ENCODE assay signal across 2 cellular contexts in the genomic region with DNA sequence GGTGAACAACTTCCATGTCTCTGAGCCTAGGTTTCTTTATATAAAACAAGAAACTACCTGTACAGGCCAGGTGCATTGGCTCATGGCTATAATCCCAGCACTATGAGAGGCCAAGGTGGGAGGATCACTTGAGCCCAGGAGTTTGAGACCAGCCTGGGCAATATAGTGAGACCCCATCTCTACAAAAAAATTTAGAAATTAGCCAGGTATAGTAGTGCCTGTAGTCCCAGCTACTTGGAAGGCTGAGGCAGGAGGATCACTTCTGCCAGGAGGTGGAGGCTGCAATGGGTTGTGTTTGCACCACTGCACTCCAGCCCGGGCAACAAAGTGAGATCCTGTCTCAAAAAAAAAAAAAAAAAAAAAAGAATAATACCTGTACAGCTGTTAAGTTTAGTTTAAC.
TF ChIP-seq lines count a peak whose summit lies in the region.

No MANE protein-coding gene starts in this region.

TF ChIP-seq in HEK293, 187 proteins besides CTCF, POLR2A, EP300 and RAD21 (continued from another document):
- TF ChIP-seq, protein P1, sequence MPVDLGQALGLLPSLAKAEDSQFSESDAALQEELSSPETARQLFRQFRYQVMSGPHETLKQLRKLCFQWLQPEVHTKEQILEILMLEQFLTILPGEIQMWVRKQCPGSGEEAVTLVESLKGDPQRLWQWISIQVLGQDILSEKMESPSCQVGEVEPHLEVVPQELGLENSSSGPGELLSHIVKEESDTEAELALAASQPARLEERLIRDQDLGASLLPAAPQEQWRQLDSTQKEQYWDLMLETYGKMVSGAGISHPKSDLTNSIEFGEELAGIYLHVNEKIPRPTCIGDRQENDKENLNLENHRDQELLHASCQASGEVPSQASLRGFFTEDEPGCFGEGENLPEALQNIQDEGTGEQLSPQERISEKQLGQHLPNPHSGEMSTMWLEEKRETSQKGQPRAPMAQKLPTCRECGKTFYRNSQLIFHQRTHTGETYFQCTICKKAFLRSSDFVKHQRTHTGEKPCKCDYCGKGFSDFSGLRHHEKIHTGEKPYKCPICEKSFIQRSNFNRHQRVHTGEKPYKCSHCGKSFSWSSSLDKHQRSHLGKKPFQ (tag by site-specific recombination; IDR thresholded peaks at IDR 0.05) = no peak

TF ChIP-seq in K562, 482 proteins besides CTCF, POLR2A, EP300 and RAD21 (continued from another document):
- TF ChIP-seq, protein P2, sequence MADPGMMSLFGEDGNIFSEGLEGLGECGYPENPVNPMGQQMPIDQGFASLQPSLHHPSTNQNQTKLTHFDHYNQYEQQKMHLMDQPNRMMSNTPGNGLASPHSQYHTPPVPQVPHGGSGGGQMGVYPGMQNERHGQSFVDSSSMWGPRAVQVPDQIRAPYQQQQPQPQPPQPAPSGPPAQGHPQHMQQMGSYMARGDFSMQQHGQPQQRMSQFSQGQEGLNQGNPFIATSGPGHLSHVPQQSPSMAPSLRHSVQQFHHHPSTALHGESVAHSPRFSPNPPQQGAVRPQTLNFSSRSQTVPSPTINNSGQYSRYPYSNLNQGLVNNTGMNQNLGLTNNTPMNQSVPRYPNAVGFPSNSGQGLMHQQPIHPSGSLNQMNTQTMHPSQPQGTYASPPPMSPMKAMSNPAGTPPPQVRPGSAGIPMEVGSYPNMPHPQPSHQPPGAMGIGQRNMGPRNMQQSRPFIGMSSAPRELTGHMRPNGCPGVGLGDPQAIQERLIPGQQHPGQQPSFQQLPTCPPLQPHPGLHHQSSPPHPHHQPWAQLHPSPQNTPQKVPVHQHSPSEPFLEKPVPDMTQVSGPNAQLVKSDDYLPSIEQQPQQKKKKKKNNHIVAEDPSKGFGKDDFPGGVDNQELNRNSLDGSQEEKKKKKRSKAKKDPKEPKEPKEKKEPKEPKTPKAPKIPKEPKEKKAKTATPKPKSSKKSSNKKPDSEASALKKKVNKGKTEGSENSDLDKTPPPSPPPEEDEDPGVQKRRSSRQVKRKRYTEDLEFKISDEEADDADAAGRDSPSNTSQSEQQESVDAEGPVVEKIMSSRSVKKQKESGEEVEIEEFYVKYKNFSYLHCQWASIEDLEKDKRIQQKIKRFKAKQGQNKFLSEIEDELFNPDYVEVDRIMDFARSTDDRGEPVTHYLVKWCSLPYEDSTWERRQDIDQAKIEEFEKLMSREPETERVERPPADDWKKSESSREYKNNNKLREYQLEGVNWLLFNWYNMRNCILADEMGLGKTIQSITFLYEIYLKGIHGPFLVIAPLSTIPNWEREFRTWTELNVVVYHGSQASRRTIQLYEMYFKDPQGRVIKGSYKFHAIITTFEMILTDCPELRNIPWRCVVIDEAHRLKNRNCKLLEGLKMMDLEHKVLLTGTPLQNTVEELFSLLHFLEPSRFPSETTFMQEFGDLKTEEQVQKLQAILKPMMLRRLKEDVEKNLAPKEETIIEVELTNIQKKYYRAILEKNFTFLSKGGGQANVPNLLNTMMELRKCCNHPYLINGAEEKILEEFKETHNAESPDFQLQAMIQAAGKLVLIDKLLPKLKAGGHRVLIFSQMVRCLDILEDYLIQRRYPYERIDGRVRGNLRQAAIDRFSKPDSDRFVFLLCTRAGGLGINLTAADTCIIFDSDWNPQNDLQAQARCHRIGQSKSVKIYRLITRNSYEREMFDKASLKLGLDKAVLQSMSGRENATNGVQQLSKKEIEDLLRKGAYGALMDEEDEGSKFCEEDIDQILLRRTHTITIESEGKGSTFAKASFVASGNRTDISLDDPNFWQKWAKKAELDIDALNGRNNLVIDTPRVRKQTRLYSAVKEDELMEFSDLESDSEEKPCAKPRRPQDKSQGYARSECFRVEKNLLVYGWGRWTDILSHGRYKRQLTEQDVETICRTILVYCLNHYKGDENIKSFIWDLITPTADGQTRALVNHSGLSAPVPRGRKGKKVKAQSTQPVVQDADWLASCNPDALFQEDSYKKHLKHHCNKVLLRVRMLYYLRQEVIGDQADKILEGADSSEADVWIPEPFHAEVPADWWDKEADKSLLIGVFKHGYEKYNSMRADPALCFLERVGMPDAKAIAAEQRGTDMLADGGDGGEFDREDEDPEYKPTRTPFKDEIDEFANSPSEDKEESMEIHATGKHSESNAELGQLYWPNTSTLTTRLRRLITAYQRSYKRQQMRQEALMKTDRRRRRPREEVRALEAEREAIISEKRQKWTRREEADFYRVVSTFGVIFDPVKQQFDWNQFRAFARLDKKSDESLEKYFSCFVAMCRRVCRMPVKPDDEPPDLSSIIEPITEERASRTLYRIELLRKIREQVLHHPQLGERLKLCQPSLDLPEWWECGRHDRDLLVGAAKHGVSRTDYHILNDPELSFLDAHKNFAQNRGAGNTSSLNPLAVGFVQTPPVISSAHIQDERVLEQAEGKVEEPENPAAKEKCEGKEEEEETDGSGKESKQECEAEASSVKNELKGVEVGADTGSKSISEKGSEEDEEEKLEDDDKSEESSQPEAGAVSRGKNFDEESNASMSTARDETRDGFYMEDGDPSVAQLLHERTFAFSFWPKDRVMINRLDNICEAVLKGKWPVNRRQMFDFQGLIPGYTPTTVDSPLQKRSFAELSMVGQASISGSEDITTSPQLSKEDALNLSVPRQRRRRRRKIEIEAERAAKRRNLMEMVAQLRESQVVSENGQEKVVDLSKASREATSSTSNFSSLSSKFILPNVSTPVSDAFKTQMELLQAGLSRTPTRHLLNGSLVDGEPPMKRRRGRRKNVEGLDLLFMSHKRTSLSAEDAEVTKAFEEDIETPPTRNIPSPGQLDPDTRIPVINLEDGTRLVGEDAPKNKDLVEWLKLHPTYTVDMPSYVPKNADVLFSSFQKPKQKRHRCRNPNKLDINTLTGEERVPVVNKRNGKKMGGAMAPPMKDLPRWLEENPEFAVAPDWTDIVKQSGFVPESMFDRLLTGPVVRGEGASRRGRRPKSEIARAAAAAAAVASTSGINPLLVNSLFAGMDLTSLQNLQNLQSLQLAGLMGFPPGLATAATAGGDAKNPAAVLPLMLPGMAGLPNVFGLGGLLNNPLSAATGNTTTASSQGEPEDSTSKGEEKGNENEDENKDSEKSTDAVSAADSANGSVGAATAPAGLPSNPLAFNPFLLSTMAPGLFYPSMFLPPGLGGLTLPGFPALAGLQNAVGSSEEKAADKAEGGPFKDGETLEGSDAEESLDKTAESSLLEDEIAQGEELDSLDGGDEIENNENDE (IDR thresholded peaks at IDR 0.05; ENCODE audit: low read depth, low read length) = no peak
- TF ChIP-seq, protein P3, sequence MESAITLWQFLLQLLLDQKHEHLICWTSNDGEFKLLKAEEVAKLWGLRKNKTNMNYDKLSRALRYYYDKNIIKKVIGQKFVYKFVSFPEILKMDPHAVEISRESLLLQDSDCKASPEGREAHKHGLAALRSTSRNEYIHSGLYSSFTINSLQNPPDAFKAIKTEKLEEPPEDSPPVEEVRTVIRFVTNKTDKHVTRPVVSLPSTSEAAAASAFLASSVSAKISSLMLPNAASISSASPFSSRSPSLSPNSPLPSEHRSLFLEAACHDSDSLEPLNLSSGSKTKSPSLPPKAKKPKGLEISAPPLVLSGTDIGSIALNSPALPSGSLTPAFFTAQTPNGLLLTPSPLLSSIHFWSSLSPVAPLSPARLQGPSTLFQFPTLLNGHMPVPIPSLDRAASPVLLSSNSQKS (CRISPR knock-in tag; IDR thresholded peaks at IDR 0.05) = no peak
